ENCODE assay signal across 1 cellular context in the genomic region with DNA sequence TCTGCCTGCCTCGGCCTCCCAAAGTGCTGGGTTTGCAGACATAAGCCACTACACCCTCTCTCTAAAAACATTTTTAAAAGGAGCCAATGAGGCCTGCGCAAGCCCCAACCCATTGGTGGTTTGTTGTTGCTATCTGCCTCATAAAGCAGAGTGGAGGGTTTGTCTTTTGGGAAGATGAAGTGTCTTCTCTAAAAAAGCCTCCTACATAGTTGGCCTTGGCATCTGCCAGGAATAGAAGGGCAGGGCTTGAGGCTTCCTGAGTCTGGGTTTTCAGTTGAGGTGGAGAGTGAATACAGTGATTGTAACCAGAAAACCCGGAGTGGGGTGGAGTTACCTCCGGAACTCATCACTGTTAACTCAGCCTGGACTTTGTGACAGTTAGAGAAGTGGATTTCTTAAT.
A peak's percentile ranks its signal among the peaks of the same experiment; 100 is the strongest.
TF ChIP-seq lines count a peak whose summit lies in the region.

No MANE protein-coding gene starts in this region.

TF ChIP-seq in HepG2, 621 proteins besides CTCF, POLR2A, EP300 and RAD21:
- TF ChIP-seq SNRNP70 (IDR thresholded peaks at IDR 0.05; ENCODE audit: low read depth, low read length) (no peak), SMAD1 (CRISPR knock-in tag; IDR thresholded peaks at IDR 0.05; ENCODE audit: borderline replicate concordance, low read depth) (no peak), NR0B2 (CRISPR knock-in tag; IDR thresholded peaks at IDR 0.05) (no peak)
- TF ChIP-seq, protein P1, sequence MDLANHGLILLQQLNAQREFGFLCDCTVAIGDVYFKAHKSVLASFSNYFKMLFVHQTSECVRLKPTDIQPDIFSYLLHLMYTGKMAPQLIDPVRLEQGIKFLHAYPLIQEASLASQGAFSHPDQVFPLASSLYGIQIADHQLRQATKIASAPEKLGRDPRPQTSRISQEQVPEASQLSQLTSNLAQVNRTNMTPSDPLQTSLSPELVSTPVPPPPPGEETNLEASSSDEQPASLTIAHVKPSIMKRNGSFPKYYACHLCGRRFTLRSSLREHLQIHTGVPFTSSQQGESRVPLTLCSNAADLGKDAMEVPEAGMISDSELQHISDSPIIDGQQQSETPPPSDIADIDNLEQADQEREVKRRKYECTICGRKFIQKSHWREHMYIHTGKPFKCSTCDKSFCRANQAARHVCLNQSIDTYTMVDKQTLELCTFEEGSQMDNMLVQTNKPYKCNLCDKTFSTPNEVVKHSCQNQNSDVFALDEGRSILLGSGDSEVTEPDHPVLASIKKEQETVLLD (CRISPR knock-in tag; IDR thresholded peaks at IDR 0.05; ENCODE audit: low read depth), result no peak
- TF ChIP-seq, protein P2, sequence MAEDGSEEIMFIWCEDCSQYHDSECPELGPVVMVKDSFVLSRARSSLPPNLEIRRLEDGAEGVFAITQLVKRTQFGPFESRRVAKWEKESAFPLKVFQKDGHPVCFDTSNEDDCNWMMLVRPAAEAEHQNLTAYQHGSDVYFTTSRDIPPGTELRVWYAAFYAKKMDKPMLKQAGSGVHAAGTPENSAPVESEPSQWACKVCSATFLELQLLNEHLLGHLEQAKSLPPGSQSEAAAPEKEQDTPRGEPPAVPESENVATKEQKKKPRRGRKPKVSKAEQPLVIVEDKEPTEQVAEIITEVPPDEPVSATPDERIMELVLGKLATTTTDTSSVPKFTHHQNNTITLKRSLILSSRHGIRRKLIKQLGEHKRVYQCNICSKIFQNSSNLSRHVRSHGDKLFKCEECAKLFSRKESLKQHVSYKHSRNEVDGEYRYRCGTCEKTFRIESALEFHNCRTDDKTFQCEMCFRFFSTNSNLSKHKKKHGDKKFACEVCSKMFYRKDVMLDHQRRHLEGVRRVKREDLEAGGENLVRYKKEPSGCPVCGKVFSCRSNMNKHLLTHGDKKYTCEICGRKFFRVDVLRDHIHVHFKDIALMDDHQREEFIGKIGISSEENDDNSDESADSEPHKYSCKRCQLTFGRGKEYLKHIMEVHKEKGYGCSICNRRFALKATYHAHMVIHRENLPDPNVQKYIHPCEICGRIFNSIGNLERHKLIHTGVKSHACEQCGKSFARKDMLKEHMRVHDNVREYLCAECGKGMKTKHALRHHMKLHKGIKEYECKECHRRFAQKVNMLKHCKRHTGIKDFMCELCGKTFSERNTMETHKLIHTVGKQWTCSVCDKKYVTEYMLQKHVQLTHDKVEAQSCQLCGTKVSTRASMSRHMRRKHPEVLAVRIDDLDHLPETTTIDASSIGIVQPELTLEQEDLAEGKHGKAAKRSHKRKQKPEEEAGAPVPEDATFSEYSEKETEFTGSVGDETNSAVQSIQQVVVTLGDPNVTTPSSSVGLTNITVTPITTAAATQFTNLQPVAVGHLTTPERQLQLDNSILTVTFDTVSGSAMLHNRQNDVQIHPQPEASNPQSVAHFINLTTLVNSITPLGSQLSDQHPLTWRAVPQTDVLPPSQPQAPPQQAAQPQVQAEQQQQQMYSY (CRISPR knock-in tag; IDR thresholded peaks at IDR 0.05), result 0 out of 2 replicates have a peak, but pooled peaks have one; percentile 28
